In genomic region chr1:21672478-21673276, GRCh38 we compare ENCODE assay signal across 14 cellular contexts. TPM values are rescaled to one million over a fixed set of nuclear protein-coding genes. Genes with fewer than 3 reads are reported as not detected.
DNase-seq lines count a peak whose midpoint lies in the region; ATAC-seq and TF ChIP-seq lines count a peak whose summit lies in the region.
"Had no signal": no experiment of that assay in that cellular context is flagged by ENCODE, and none has a peak within 500 bp of the region (broad histone marks: within the 10 kb centered on the region; RNA-seq: fewer than 3 reads in every experiment).

No MANE protein-coding gene starts in this region.

- TF ChIP-seq CTCF in H9 (conservative IDR thresholded peaks at IDR 0.05) = no peak
- TF ChIP-seq CTCF in coronary artery (IDR thresholded peaks at IDR 0.05) = no peak
- TF ChIP-seq CTCF in prostate gland (IDR thresholded peaks at IDR 0.05) = no peak

- no peak overlapping the region for H4K91ac ChIP-seq in H9 (ENCODE audit: insufficient read length, low read depth, low read length)

- H2BK15ac ChIP-seq in H9 (ENCODE audit: low read depth, low read length) = no peak overlapping the region

- no peaks in the 10 kb centered on the region for H3K79me1 ChIP-seq in H9 (ENCODE audit: insufficient read depth, low read depth, low read length, poor library complexity, severe bottlenecking)

- H3K79me2 ChIP-seq in H9 (ENCODE audit: insufficient read depth, low read length) = no peaks in the 10 kb centered on the region

- H3K23ac ChIP-seq in H9 (ENCODE audit: insufficient read length, low read depth, low read length) = no peak overlapping the region

- H3K36me3 Mint-ChIP-seq in H9 (ENCODE audit: insufficient read depth in 1 of 3, low read depth in 3 of 3) = peaks cover 0 to 3% (median 0%) of the 10 kb centered on the region in 3 experiments; a peak in 1 of 7 replicates
- H3K36me3 Mint-ChIP-seq: activated naive CD4-positive, alpha-beta T cell treated with anti-CD3 and anti-CD28 coated beads, Interleukin-2, amount 50 U/mL, for 24 hours had no signal

- H3K18ac ChIP-seq in H9 (ENCODE audit: insufficient read length, low read depth, low read length) = no peak overlapping the region

- no peak overlapping the region for H2BK120ac ChIP-seq in H9 (ENCODE audit: low read depth, low read length, poor library complexity, severe bottlenecking)

- H3K9me3 ChIP-seq in BLaER1 (no peaks in the 10 kb centered on the region), H9 (ENCODE audit: control insufficient read depth, low read depth, low read length) (no peaks in the 10 kb centered on the region), prostate gland (no peaks in the 10 kb centered on the region)
- H3K9me3 ChIP-seq: neutrophil had no signal

- no peaks in the 10 kb centered on the region for H3K9me3 Mint-ChIP-seq in H9
- H3K9me3 Mint-ChIP-seq: activated naive CD4-positive, alpha-beta T cell treated with anti-CD3 and anti-CD28 coated beads, Interleukin-2, amount 50 U/mL, for 24 hours; CD8-positive, alpha-beta T cell had no signal

- H2BK12ac ChIP-seq in H9 (ENCODE audit: insufficient read length, low read depth, low read length) = no peak overlapping the region

- peaks cover 31 to 38% of the 10 kb centered on the region in 2 experiments for H3K4me1 Mint-ChIP-seq in H9
- H3K4me1 Mint-ChIP-seq: activated naive CD4-positive, alpha-beta T cell treated with anti-CD3 and anti-CD28 coated beads, Interleukin-2, amount 50 U/mL, for 24 hours had no signal

- no peak overlapping the region for H3T11ph ChIP-seq in H9 (ENCODE audit: low read length)

- TF ChIP-seq POLR2A in prostate gland (IDR thresholded peaks at IDR 0.05) = no peak

- no peak overlapping the region for H2BK5ac ChIP-seq in H9 (ENCODE audit: insufficient read length, low read length)

- intact Hi-C loops in prostate gland (cut with DNase I) = no loop called here
- intact Hi-C loops in sciatic nerve (cut with DNase I) = loop anchor here (10.0 kb wide), 1 partner anchor 292 kb away; no protein-coding TSS in a partner anchor

- H3K4me3 ChIP-seq in BLaER1 (no peak overlapping the region), coronary artery (no peak overlapping the region), prostate gland (no peak overlapping the region)

- no peak overlapping the region; a peak in 1 of 5 replicates for H3K4me3 Mint-ChIP-seq in H9
- H3K4me3 Mint-ChIP-seq: activated naive CD4-positive, alpha-beta T cell treated with anti-CD3 and anti-CD28 coated beads, Interleukin-2, amount 50 U/mL, for 24 hours; CD8-positive, alpha-beta T cell had no signal

- H3K4me1 ChIP-seq in BLaER1 = peaks cover 71% of the 10 kb centered on the region
- no peaks in the 10 kb centered on the region; the same call in 1 of the 2 replicates for H3K4me1 ChIP-seq in H9 (ENCODE audit: insufficient read depth, low read length)
- peaks cover 18% of the 10 kb centered on the region for H3K4me1 ChIP-seq in prostate gland (replicated peaks)

- no peak overlapping the region; the same call in 1 of the 2 replicates for H3K14ac ChIP-seq in H9 (ENCODE audit: insufficient read depth, low read length)

- peak overlapping the region; percentile 50 for H3K4me2 ChIP-seq in BLaER1
- H3K4me2 ChIP-seq in H9 (ENCODE audit: insufficient read depth, insufficient read length, low read length) = no peak overlapping the region

- no CpG with 5 or more reads among the region's 10 CpGs for WGBS in H9 (ENCODE audit: extremely low coverage, insufficient read length, low lambda C conversion rate)
- WGBS in prostate gland = 70% methylated on average over 10 of the region's 10 CpGs

- DNase-seq in H9 = peak; percentile 25
- DNase-seq in coronary artery (ENCODE audit: low spot score) = no peak
- DNase-seq in prostate gland (ENCODE audit: low spot score) = no peak
- no peak for DNase-seq in activated CD8-positive, alpha-beta memory T cell treated with anti-CD3 and anti-CD28 coated beads, Interleukin-2, amount 50 U/mL, for 4 hours
- no peak for DNase-seq in occipital lobe (lab: John Stamatoyannopoulos, UW)
- no peak for DNase-seq in activated T-cell treated with anti-CD3 and anti-CD28 coated beads, Interleukin-2, amount 50 U/mL, for 1 hour
- no peak for DNase-seq in sciatic nerve (ENCODE audit: low spot score)
- DNase-seq: CD8-positive, alpha-beta T cell; stimulated activated CD4-positive, alpha-beta T cell treated with anti-CD3 and anti-CD28 coated beads, Interleukin-2, amount 100 ng/mL, for 24 hours; stimulated activated naive CD4-positive, alpha-beta T cell; SW 1271 had no signal

- no peak overlapping the region for H4K8ac ChIP-seq in H9 (replicated peaks; ENCODE audit: insufficient read length, low read depth, low read length)

- H3K27ac Mint-ChIP-seq in H9 = peak overlapping the region; percentile 39 to 65 (median 61); a peak in 3 of 7 replicates
- H3K27ac Mint-ChIP-seq: activated naive CD4-positive, alpha-beta T cell treated with anti-CD3 and anti-CD28 coated beads, Interleukin-2, amount 50 U/mL, for 24 hours; CD8-positive, alpha-beta T cell had no signal

- ATAC-seq in sciatic nerve = no peak
- ATAC-seq: CD8-positive, alpha-beta T cell had no signal

- H2AK5ac ChIP-seq in H9 (ENCODE audit: insufficient read length, low read length) = no peak overlapping the region

- H4K20me1 ChIP-seq in BLaER1 (peaks cover 6% of the 10 kb centered on the region; the same call in 1 of the 2 replicates), H9 (ENCODE audit: control insufficient read depth, insufficient read depth, insufficient read length) (no peaks in the 10 kb centered on the region)

- no peak overlapping the region for H2AFZ ChIP-seq in H9 (ENCODE audit: low read length)

- H3K23me2 ChIP-seq in H9 (ENCODE audit: insufficient read length, low read depth, low read length, poor library complexity, severe bottlenecking) = peaks cover 14% of the 10 kb centered on the region

- no peak overlapping the region for H3K56ac ChIP-seq in H9 (ENCODE audit: insufficient read length, low read depth, low read length)

- no peak overlapping the region for H2BK20ac ChIP-seq in H9 (ENCODE audit: low read depth, low read length, poor library complexity, severe bottlenecking)

- H3K36me3 ChIP-seq in BLaER1 = peaks cover 2% of the 10 kb centered on the region
- no peaks in the 10 kb centered on the region for H3K36me3 ChIP-seq in prostate gland

- no peak overlapping the region for H3K4ac ChIP-seq in H9 (ENCODE audit: low read depth, low read length)

- H3K27me3 Mint-ChIP-seq in H9 (ENCODE audit: low read depth) = peaks cover 19% of the 10 kb centered on the region
- H3K27me3 Mint-ChIP-seq: activated naive CD4-positive, alpha-beta T cell treated with anti-CD3 and anti-CD28 coated beads, Interleukin-2, amount 50 U/mL, for 24 hours had no signal

- H3K27ac ChIP-seq in BLaER1 (no peak overlapping the region), H9 (ENCODE audit: insufficient read length, low read depth, low read length) (no peak overlapping the region), coronary artery (peak overlapping the region; percentile 3 to 19), prostate gland (peak overlapping the region; percentile 47 to 55)

- no peak overlapping the region for H4K5ac ChIP-seq in H9 (ENCODE audit: insufficient read length, low read depth, low read length)

- H3K9ac ChIP-seq in BLaER1 (no peak overlapping the region), H9 (ENCODE audit: extremely low read depth, insufficient read length, low read length) (no peak overlapping the region)

- H3K27me3 ChIP-seq in BLaER1 = peaks cover 19% of the 10 kb centered on the region; the same call in 1 of the 2 replicates
- no peaks in the 10 kb centered on the region; the same call in 1 of the 2 replicates for H3K27me3 ChIP-seq in H9 (ENCODE audit: insufficient read depth, low read length)
- H3K27me3 ChIP-seq in prostate gland (replicated peaks; ENCODE audit: insufficient read depth) = no peaks in the 10 kb centered on the region

RNA-seq across cellular contexts. Expression of gene RAP1GAP, which starts 3.5 kb away (rescaled TPM):
- total RNA-seq in H9 (2021) (6.4 and 7.9 TPM in 2 replicates), prostate gland (10 to 100 TPM; 22.9 to 36.1 TPM), occipital lobe (26.4 TPM), sciatic nerve (14.7 TPM)

Comparison
In these comparisons a context has a peak if more than half of its experiments do, and no peak if none do; other contexts are left out.
1. H3K27ac ChIP-seq: peak in coronary artery (2 of 2) and prostate gland (2 of 2); none in BLaER1 (single experiment) and H9 (single experiment).